In the genomic region with DNA sequence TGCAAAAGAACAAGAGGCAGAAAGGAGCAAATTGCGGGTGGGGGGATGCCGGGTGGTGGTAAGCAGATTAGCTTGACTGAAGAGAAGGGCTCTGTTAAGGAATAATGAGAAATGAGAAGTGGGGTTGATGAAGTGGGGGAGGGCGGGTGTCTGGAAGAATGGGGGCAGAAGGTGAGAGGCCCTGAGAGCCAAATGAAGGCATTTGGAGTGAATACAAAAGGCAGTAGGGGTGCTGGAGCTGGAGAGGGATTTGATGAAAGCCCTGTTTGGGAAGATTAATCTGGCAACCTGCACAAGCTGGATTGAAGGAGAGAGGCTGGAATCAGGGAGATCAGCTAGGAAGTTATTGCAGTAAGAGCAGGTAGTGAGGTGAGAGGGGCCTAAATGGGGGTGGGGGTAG, we compare ENCODE assay signal across 14 cellular contexts.
DNase-seq lines count a peak whose midpoint lies in the region; ATAC-seq and TF ChIP-seq lines count a peak whose summit lies in the region.
"Had no signal": no experiment of that assay in that cellular context is flagged by ENCODE, and none has a peak within 500 bp of the region (broad histone marks: within the 10 kb centered on the region; RNA-seq: fewer than 3 reads in every experiment).

No MANE protein-coding gene starts in this region.

- H4K20me1 ChIP-seq in H9 (ENCODE audit: control insufficient read depth, insufficient read depth, insufficient read length), result no peaks in the 10 kb centered on the region

- 100% methylated on average over 1 of the region's 3 CpGs for WGBS in H9 (ENCODE audit: extremely low coverage, insufficient read length, low lambda C conversion rate)
- WGBS in endodermal cell (ENCODE audit: insufficient coverage in 1 of 2, insufficient read length in 1 of 2), 2 experiments, result 69% methylated on average over 3 of the region's 3 CpGs; no CpG with 5 or more reads in 1 of the 2 experiments

- H3K36me3 ChIP-seq in endodermal cell (ENCODE audit: control insufficient read depth, insufficient read depth, low read length) (no peaks in the 10 kb centered on the region), left lung (no peaks in the 10 kb centered on the region)
- H3K36me3 ChIP-seq: BLaER1 treated with 17β-estradiol and CSF1 and Interleukin-3, amounts not matched to agents 10 nM and 100 nM; HAP-1 had no signal

- no peaks in the 10 kb centered on the region for H3K79me1 ChIP-seq in H9 (ENCODE audit: insufficient read depth, low read depth, low read length, poor library complexity, severe bottlenecking)

- H2BK12ac ChIP-seq in H9 (ENCODE audit: insufficient read length, low read depth, low read length), result no peak overlapping the region

- H3K4me3 Mint-ChIP-seq in H9 (no peak overlapping the region), endodermal cell (peak overlapping the region; percentile 21), neural crest cell (no peak overlapping the region)
- no peak overlapping the region for H3K4me3 Mint-ChIP-seq in activated T-cell treated with anti-CD3 and anti-CD28 coated beads, Interleukin-2, amount 50 U/mL, for 72 hours
- H3K4me3 Mint-ChIP-seq in activated CD4-positive, alpha-beta memory T cell treated with anti-CD3 and anti-CD28 coated beads, Interleukin-2, amount 10 ng/mL, durations not matched to agents 7 days and 5 days, result no peak overlapping the region
- H3K4me3 Mint-ChIP-seq: B cell; CD8-positive, alpha-beta T cell had no signal

- CTCF ChIA-PET in activated CD4-positive, alpha-beta memory T cell treated with anti-CD3 and anti-CD28 coated beads, Interleukin-2, amount 10 ng/mL, durations not matched to agents 7 days and 5 days (lab: Charles Lee), result no interaction called here

- no peak overlapping the region for H2BK15ac ChIP-seq in H9 (ENCODE audit: low read depth, low read length)

- POLR2A ChIA-PET in activated CD4-positive, alpha-beta memory T cell treated with anti-CD3 and anti-CD28 coated beads, Interleukin-2, amount 10 ng/mL, durations not matched to agents 7 days and 5 days (lab: Charles Lee), result no interaction called here

- no peak for DNase-seq in H9
- peak; percentile 43 for DNase-seq in NCI-H82 (lab: John Stamatoyannopoulos, UW)
- peak; percentile 40 for DNase-seq in endodermal cell
- no peak for DNase-seq in neural crest cell (ENCODE audit: low read depth, low spot score)
- DNase-seq in left lung, result no peak
- DNase-seq in activated T-cell treated with anti-CD3 and anti-CD28 coated beads, Interleukin-2, amount 50 U/mL, for 72 hours, result no peak
- no peak for DNase-seq in NCI-H446 (lab: John Stamatoyannopoulos, UW)
- no peak for DNase-seq in activated CD4-positive, alpha-beta memory T cell treated with anti-CD3 and anti-CD28 coated beads, Interleukin-2, amount 10 ng/mL, durations not matched to agents 7 days and 5 days
- DNase-seq: CD8-positive, alpha-beta T cell; DMS 273 treated with DMSO at 0.1 percent for 48 hours had no signal

- no peak overlapping the region for H2BK120ac ChIP-seq in H9 (ENCODE audit: low read depth, low read length, poor library complexity, severe bottlenecking)

- intact Hi-C loops in left lung (cut with DNase I), result no loop called here

- H3K23me2 ChIP-seq in H9 (ENCODE audit: insufficient read length, low read depth, low read length, poor library complexity, severe bottlenecking), result no peaks in the 10 kb centered on the region

- H3K56ac ChIP-seq in H9 (ENCODE audit: insufficient read length, low read depth, low read length), result no peak overlapping the region

- no peak overlapping the region for H3K14ac ChIP-seq in H9 (ENCODE audit: insufficient read depth, low read length)

- no peak overlapping the region for H3K23ac ChIP-seq in H9 (ENCODE audit: insufficient read length, low read depth, low read length)

- H4K5ac ChIP-seq in H9 (ENCODE audit: insufficient read length, low read depth, low read length), result no peak overlapping the region

- no peak overlapping the region for H2AK5ac ChIP-seq in H9 (ENCODE audit: insufficient read length, low read length)

- H3K9ac ChIP-seq in H9 (ENCODE audit: extremely low read depth, insufficient read length, low read length) (no peak overlapping the region), endodermal cell (ENCODE audit: extremely low read depth, low read length, poor library complexity, severe bottlenecking) (no peak overlapping the region)
- H3K9ac ChIP-seq: BLaER1 treated with 17β-estradiol and CSF1 and Interleukin-3, amounts not matched to agents 10 nM and 100 nM had no signal

- no peak overlapping the region for H3K4ac ChIP-seq in H9 (ENCODE audit: low read depth, low read length)

- H3K79me2 ChIP-seq in H9 (ENCODE audit: insufficient read depth, low read length), result no peaks in the 10 kb centered on the region

- H3K36me3 Mint-ChIP-seq in H9 (ENCODE audit: insufficient read depth in 1 of 3, low read depth in 3 of 3) (no peaks in the 10 kb centered on the region), endodermal cell (ENCODE audit: low read depth) (no peaks in the 10 kb centered on the region), neural crest cell (ENCODE audit: low read depth) (no peaks in the 10 kb centered on the region)
- no peaks in the 10 kb centered on the region for H3K36me3 Mint-ChIP-seq in activated T-cell treated with anti-CD3 and anti-CD28 coated beads, Interleukin-2, amount 50 U/mL, for 72 hours (ENCODE audit: insufficient read depth in 2 of 2)
- no peaks in the 10 kb centered on the region for H3K36me3 Mint-ChIP-seq in activated CD4-positive, alpha-beta memory T cell treated with anti-CD3 and anti-CD28 coated beads, Interleukin-2, amount 10 ng/mL, durations not matched to agents 7 days and 5 days (ENCODE audit: low read depth)
- H3K36me3 Mint-ChIP-seq: CD8-positive, alpha-beta T cell had no signal

- TF ChIP-seq CTCF in H9 (conservative IDR thresholded peaks at IDR 0.05) (no peak), endodermal cell (conservative IDR thresholded peaks at IDR 0.05) (no peak), neural crest cell (conservative IDR thresholded peaks at IDR 0.05) (no peak), left lung (IDR thresholded peaks at IDR 0.05) (no peak)

- H3K4me1 Mint-ChIP-seq in H9, result peaks cover 54 to 57% of the 10 kb centered on the region in 2 experiments
- H3K4me1 Mint-ChIP-seq in endodermal cell, result peaks cover 54% of the 10 kb centered on the region
- peaks cover 53% of the 10 kb centered on the region for H3K4me1 Mint-ChIP-seq in neural crest cell
- H3K4me1 Mint-ChIP-seq in activated T-cell treated with anti-CD3 and anti-CD28 coated beads, Interleukin-2, amount 50 U/mL, for 72 hours (ENCODE audit: low read depth), result no peaks in the 10 kb centered on the region
- no peaks in the 10 kb centered on the region for H3K4me1 Mint-ChIP-seq in activated CD4-positive, alpha-beta memory T cell treated with anti-CD3 and anti-CD28 coated beads, Interleukin-2, amount 10 ng/mL, durations not matched to agents 7 days and 5 days
- H3K4me1 Mint-ChIP-seq: B cell had no signal

- H3K4me1 ChIP-seq in H9 (ENCODE audit: insufficient read depth, low read length), result no peaks in the 10 kb centered on the region; the same call in 1 of the 2 replicates
- H3K4me1 ChIP-seq in endodermal cell (ENCODE audit: control insufficient read depth, insufficient read depth, low read length), result no peaks in the 10 kb centered on the region
- no peaks in the 10 kb centered on the region for H3K4me1 ChIP-seq in left lung
- H3K4me1 ChIP-seq: BLaER1 treated with 17β-estradiol and CSF1 and Interleukin-3, amounts not matched to agents 10 nM and 100 nM had no signal

- H4K8ac ChIP-seq in H9 (replicated peaks; ENCODE audit: insufficient read length, low read depth, low read length), result no peak overlapping the region

- no peak overlapping the region for H3K4me2 ChIP-seq in H9 (ENCODE audit: insufficient read depth, insufficient read length, low read length)
- H3K4me2 ChIP-seq: BLaER1 treated with 17β-estradiol and CSF1 and Interleukin-3, amounts not matched to agents 10 nM and 100 nM had no signal

- no peak overlapping the region for H3K27ac ChIP-seq in H9 (ENCODE audit: insufficient read length, low read depth, low read length)
- H3K27ac ChIP-seq in endodermal cell (ENCODE audit: low read depth, low read length), result no peak overlapping the region
- no peak overlapping the region for H3K27ac ChIP-seq in left lung
- H3K27ac ChIP-seq: BLaER1 treated with 17β-estradiol and CSF1 and Interleukin-3, amounts not matched to agents 10 nM and 100 nM; HL-60 had no signal

- no peak overlapping the region for H4K91ac ChIP-seq in H9 (ENCODE audit: insufficient read length, low read depth, low read length)

- H3K4me3 ChIP-seq in endodermal cell (ENCODE audit: low read length), result no peak overlapping the region
- no peak overlapping the region for H3K4me3 ChIP-seq in left lung
- H3K4me3 ChIP-seq: BLaER1 treated with 17β-estradiol and CSF1 and Interleukin-3, amounts not matched to agents 10 nM and 100 nM; HAP-1 had no signal

- no peak for ATAC-seq in left lung
- no peak for ATAC-seq in activated T-cell treated with anti-CD3 and anti-CD28 coated beads, Interleukin-2, amount 50 U/mL, for 72 hours (replicated peaks in 1 of 2)
- ATAC-seq: CD8-positive, alpha-beta T cell had no signal

- H3K27ac Mint-ChIP-seq in H9, result peak overlapping the region in 2 of 3 experiments; percentile 7 to 71; a peak in 4 of 7 replicates
- H3K27ac Mint-ChIP-seq in endodermal cell, result peak overlapping the region; percentile 85
- H3K27ac Mint-ChIP-seq in neural crest cell (ENCODE audit: unreplicated experiment), result peak overlapping the region; percentile 23
- H3K27ac Mint-ChIP-seq in activated T-cell treated with anti-CD3 and anti-CD28 coated beads, Interleukin-2, amount 50 U/mL, for 72 hours, result no peak overlapping the region
- no peak overlapping the region for H3K27ac Mint-ChIP-seq in activated CD4-positive, alpha-beta memory T cell treated with anti-CD3 and anti-CD28 coated beads, Interleukin-2, amount 10 ng/mL, durations not matched to agents 7 days and 5 days
- H3K27ac Mint-ChIP-seq: B cell; CD8-positive, alpha-beta T cell had no signal

- H3K27me3 Mint-ChIP-seq in H9 (ENCODE audit: low read depth) (peaks cover 3% of the 10 kb centered on the region), endodermal cell (ENCODE audit: insufficient read depth) (no peaks in the 10 kb centered on the region), neural crest cell (ENCODE audit: low read depth) (no peaks in the 10 kb centered on the region)
- H3K27me3 Mint-ChIP-seq in activated T-cell treated with anti-CD3 and anti-CD28 coated beads, Interleukin-2, amount 50 U/mL, for 72 hours (ENCODE audit: low read depth), result peaks cover 57% of the 10 kb centered on the region
- H3K27me3 Mint-ChIP-seq in activated CD4-positive, alpha-beta memory T cell treated with anti-CD3 and anti-CD28 coated beads, Interleukin-2, amount 10 ng/mL, durations not matched to agents 7 days and 5 days, result peaks cover 2% of the 10 kb centered on the region

- no peak overlapping the region for H3T11ph ChIP-seq in H9 (ENCODE audit: low read length)

- no peak overlapping the region for H2BK5ac ChIP-seq in H9 (ENCODE audit: insufficient read length, low read length)

- H3K9me3 Mint-ChIP-seq in H9, result no peaks in the 10 kb centered on the region
- H3K9me3 Mint-ChIP-seq in endodermal cell, result no peaks in the 10 kb centered on the region
- H3K9me3 Mint-ChIP-seq in neural crest cell, result no peaks in the 10 kb centered on the region
- H3K9me3 Mint-ChIP-seq in activated T-cell treated with anti-CD3 and anti-CD28 coated beads, Interleukin-2, amount 50 U/mL, for 72 hours, result no peaks in the 10 kb centered on the region
- H3K9me3 Mint-ChIP-seq in activated CD4-positive, alpha-beta memory T cell treated with anti-CD3 and anti-CD28 coated beads, Interleukin-2, amount 10 ng/mL, durations not matched to agents 7 days and 5 days, result no peaks in the 10 kb centered on the region
- H3K9me3 Mint-ChIP-seq: CD8-positive, alpha-beta T cell had no signal

- no peak overlapping the region for H3K18ac ChIP-seq in H9 (ENCODE audit: insufficient read length, low read depth, low read length)

- no peak overlapping the region for H2BK20ac ChIP-seq in H9 (ENCODE audit: low read depth, low read length, poor library complexity, severe bottlenecking)

- no peaks in the 10 kb centered on the region for H3K9me3 ChIP-seq in H9 (ENCODE audit: control insufficient read depth, low read depth, low read length)
- no peaks in the 10 kb centered on the region for H3K9me3 ChIP-seq in endodermal cell (ENCODE audit: control insufficient read depth, low read length)
- H3K9me3 ChIP-seq in left lung, result no peaks in the 10 kb centered on the region
- H3K9me3 ChIP-seq: BLaER1 treated with 17β-estradiol and CSF1 and Interleukin-3, amounts not matched to agents 10 nM and 100 nM; HAP-1 had no signal

- no peak overlapping the region for H2AFZ ChIP-seq in H9 (ENCODE audit: low read length)

- H3K27me3 ChIP-seq in H9 (ENCODE audit: insufficient read depth, low read length) (no peaks in the 10 kb centered on the region), endodermal cell (ENCODE audit: control insufficient read depth, insufficient read depth, low read length, poor library complexity, severe bottlenecking) (no peaks in the 10 kb centered on the region), left lung (no peaks in the 10 kb centered on the region)

Comparison
In these comparisons a context has a peak if more than half of its experiments do, and no peak if none do; other contexts are left out.
1. DNase-seq: peak in NCI-H82 (single experiment) and endodermal cell (single experiment); none in H9 (single experiment), neural crest cell (single experiment), left lung (0 of 2), activated T-cell treated with anti-CD3 and anti-CD28 coated beads, Interleukin-2, amount 50 U/mL, for 72 hours (0 of 2), NCI-H446 (0 of 2) and activated CD4-positive, alpha-beta memory T cell treated with anti-CD3 and anti-CD28 coated beads, Interleukin-2, amount 10 ng/mL, durations not matched to agents 7 days and 5 days (single experiment).
2. H3K27ac Mint-ChIP-seq: peak in H9 (2 of 3), endodermal cell (single experiment) and neural crest cell (single experiment); none in activated T-cell treated with anti-CD3 and anti-CD28 coated beads, Interleukin-2, amount 50 U/mL, for 72 hours (single experiment) and activated CD4-positive, alpha-beta memory T cell treated with anti-CD3 and anti-CD28 coated beads, Interleukin-2, amount 10 ng/mL, durations not matched to agents 7 days and 5 days (single experiment).